Comparison of ENCODE assay signal across 1 cellular context in the genomic region with DNA sequence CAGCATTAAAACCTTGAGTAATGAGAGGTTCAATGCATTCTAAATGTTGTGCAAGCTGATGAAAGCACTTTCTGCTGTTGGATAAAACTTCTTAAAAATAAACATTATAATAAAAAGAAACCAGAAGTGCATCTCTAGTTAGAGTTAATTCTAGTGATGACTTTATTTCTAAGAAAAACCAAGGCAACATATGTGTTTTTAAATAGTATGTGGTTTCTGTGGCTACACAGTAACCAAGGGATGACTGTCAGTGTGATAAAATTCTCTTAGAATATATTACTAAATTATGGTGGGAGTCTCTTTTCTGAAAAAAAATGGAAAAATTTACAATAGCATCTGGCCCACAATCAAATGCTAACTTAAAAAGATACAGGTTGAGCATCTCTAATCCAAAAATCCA.
TF ChIP-seq lines count a peak whose summit lies in the region.

No MANE protein-coding gene starts in this region.

TF ChIP-seq in IMR-90, 13 proteins besides CTCF, POLR2A, EP300 and RAD21 (continued from another document):
- TF ChIP-seq, protein P1, sequence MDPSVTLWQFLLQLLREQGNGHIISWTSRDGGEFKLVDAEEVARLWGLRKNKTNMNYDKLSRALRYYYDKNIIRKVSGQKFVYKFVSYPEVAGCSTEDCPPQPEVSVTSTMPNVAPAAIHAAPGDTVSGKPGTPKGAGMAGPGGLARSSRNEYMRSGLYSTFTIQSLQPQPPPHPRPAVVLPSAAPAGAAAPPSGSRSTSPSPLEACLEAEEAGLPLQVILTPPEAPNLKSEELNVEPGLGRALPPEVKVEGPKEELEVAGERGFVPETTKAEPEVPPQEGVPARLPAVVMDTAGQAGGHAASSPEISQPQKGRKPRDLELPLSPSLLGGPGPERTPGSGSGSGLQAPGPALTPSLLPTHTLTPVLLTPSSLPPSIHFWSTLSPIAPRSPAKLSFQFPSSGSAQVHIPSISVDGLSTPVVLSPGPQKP (IDR thresholded peaks at IDR 0.05; ENCODE audit: borderline replicate concordance, low read depth, low read length) = no peak
- TF ChIP-seq, protein P2, sequence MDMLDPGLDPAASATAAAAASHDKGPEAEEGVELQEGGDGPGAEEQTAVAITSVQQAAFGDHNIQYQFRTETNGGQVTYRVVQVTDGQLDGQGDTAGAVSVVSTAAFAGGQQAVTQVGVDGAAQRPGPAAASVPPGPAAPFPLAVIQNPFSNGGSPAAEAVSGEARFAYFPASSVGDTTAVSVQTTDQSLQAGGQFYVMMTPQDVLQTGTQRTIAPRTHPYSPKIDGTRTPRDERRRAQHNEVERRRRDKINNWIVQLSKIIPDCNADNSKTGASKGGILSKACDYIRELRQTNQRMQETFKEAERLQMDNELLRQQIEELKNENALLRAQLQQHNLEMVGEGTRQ (IDR thresholded peaks at IDR 0.05; ENCODE audit: low read depth, low read length) = no peak
- TF ChIP-seq MAFK (IDR thresholded peaks at IDR 0.05; ENCODE audit: low read depth, low read length) = no peak
